Comparison of ENCODE assay signal across 8 cellular contexts in genomic region chr2:187403568-187404260, GRCh38. TPM values are rescaled to one million over a fixed set of nuclear protein-coding genes. Genes with fewer than 3 reads are reported as not detected.
DNase-seq lines count a peak whose midpoint lies in the region; ATAC-seq and TF ChIP-seq lines count a peak whose summit lies in the region.

No MANE protein-coding gene starts in this region.

- H3K4me1 Mint-ChIP-seq in chondrocyte (ENCODE audit: low read depth): peaks cover 36% of the 10 kb centered on the region

- 84% methylated on average over 6 of the region's 6 CpGs for WGBS in mammary epithelial cell (ENCODE audit: low coverage, missing lambda C conversion rate)
- WGBS in right lobe of liver (ENCODE audit: insufficient coverage, low coverage, low lambda C conversion rate, missing lambda C conversion rate): 37% methylated on average over 6 of the region's 6 CpGs

- H3K4me1 ChIP-seq in breast epithelium (no peaks in the 10 kb centered on the region), mammary epithelial cell (ENCODE audit: insufficient read depth, low read length) (no peaks in the 10 kb centered on the region), right lobe of liver (no peaks in the 10 kb centered on the region)

- TF ChIP-seq POLR2A in breast epithelium (IDR thresholded peaks at IDR 0.05) (no peak), right lobe of liver (IDR thresholded peaks at IDR 0.05) (no peak)

- intact Hi-C loops in breast epithelium (cut with DNase I; ENCODE audit: low total_unique reads): no loop called here
- intact Hi-C loops in mammary epithelial cell (cut with micrococcal nuclease): no loop called here
- intact Hi-C loops in right lobe of liver (cut with DNase I): no loop called here

- no peaks in the 10 kb centered on the region for H4K20me1 ChIP-seq in mammary epithelial cell (ENCODE audit: insufficient read depth, low read length)

- ATAC-seq in right lobe of liver (peak; percentile 68 to 90 (median 84)), GM19023 (IDR thresholded peaks at IDR 0.05; ENCODE audit: unreplicated experiment) (no peak), GM21367 (IDR thresholded peaks at IDR 0.05; ENCODE audit: unreplicated experiment) (no peak)

- peak overlapping the region; percentile 84 for H3K27ac Mint-ChIP-seq in chondrocyte (ENCODE audit: unreplicated experiment)

- no peak overlapping the region for H3K9ac ChIP-seq in mammary epithelial cell (ENCODE audit: insufficient read depth, low read length)

- DNase-seq in breast epithelium (ENCODE audit: low spot score in 2 of 2): no peak
- no peak for DNase-seq in mammary epithelial cell
- no peak for DNase-seq in chondrocyte (ENCODE audit: low spot score)
- no peak for DNase-seq in right lobe of liver
- no peak for DNase-seq in MV-4-11 (lab: John Stamatoyannopoulos, UW)
- DNase-seq in activated effector memory CD4-positive, alpha-beta T cell treated with anti-CD3 and anti-CD28 coated beads, Interleukin-2, amount 50 U/mL, for 16 hours: no peak

- H2AFZ ChIP-seq in mammary epithelial cell (ENCODE audit: low read depth, low read length): no peak overlapping the region

- dilution Hi-C loops in mammary epithelial cell (cut with HindIII; ENCODE audit: low sequenced_read_pairs): no loop called here

- in situ Hi-C loops in mammary epithelial cell (cut with MboI; ENCODE audit: low sequenced_read_pairs in 2 of 2): no loop called here

- H3K4me2 ChIP-seq in mammary epithelial cell (ENCODE audit: insufficient read depth, low read depth, low read length): no peak overlapping the region

- TF ChIP-seq CTCF in breast epithelium (IDR thresholded peaks at IDR 0.05) (no peak), mammary epithelial cell (conservative IDR thresholded peaks at IDR 0.05 in 1 of 2, IDR thresholded peaks at IDR 0.05 in 1 of 2; ENCODE audit: extremely low read depth in 1 of 2, insufficient read depth in 1 of 2, low read depth in 1 of 2, low read length in 2 of 2) (no peak), chondrocyte (IDR thresholded peaks at IDR 0.05) (no peak), right lobe of liver (IDR thresholded peaks at IDR 0.05) (no peak)

- no peaks in the 10 kb centered on the region for H3K27me3 Mint-ChIP-seq in chondrocyte (ENCODE audit: low read depth)

- CTCF ChIA-PET in mammary epithelial cell (lab: Charles Lee; ENCODE audit: low non-redundant PET): no interaction called here

- H3K36me3 ChIP-seq in breast epithelium (no peaks in the 10 kb centered on the region), mammary epithelial cell (ENCODE audit: insufficient read depth, low read length) (no peaks in the 10 kb centered on the region), right lobe of liver (no peaks in the 10 kb centered on the region)

- H3K9me3 ChIP-seq in breast epithelium (no peaks in the 10 kb centered on the region), mammary epithelial cell (replicated peaks; ENCODE audit: insufficient read depth, low read length) (no peaks in the 10 kb centered on the region), right lobe of liver (no peaks in the 10 kb centered on the region)

- H3K27ac ChIP-seq in breast epithelium: peak overlapping the region in 1 of 2 donors; percentile 1
- no peak overlapping the region for H3K27ac ChIP-seq in mammary epithelial cell (ENCODE audit: insufficient read depth, low read depth, low read length)
- H3K27ac ChIP-seq in right lobe of liver: peak overlapping the region in 1 of 3 donors; percentile 9

- H3K27me3 ChIP-seq in breast epithelium (no peaks in the 10 kb centered on the region), mammary epithelial cell (ENCODE audit: insufficient read depth, low read length) (no peaks in the 10 kb centered on the region), right lobe of liver (no peaks in the 10 kb centered on the region)

- no TSS peak for BruUV-seq in mammary epithelial cell (replicated peaks; lab: Mats Ljungman, UMichigan)

- H3K79me2 ChIP-seq in mammary epithelial cell (ENCODE audit: insufficient read depth, low read length): no peaks in the 10 kb centered on the region

- H3K4me3 Mint-ChIP-seq in chondrocyte (ENCODE audit: unreplicated experiment): peak overlapping the region; percentile 51

- no peaks in the 10 kb centered on the region for H3K9me3 Mint-ChIP-seq in chondrocyte (ENCODE audit: low read depth)

- H3K4me3 ChIP-seq in breast epithelium (peak overlapping the region in 2 of 3 donors; percentile 3 to 25), mammary epithelial cell (replicated peaks in 1 of 3; ENCODE audit: insufficient read depth in 1 of 3, low read depth in 2 of 3, low read length in 3 of 3) (no peak overlapping the region), right lobe of liver (no peak overlapping the region)

- peaks cover 4% of the 10 kb centered on the region for H3K36me3 Mint-ChIP-seq in chondrocyte (ENCODE audit: low read depth)

RNA-seq across cellular contexts. Expression of gene CALCRL, which starts 44.3 kb away (rescaled TPM):
- total RNA-seq in breast epithelium (100 to 1,000 TPM in 1 of 3 donors, 10 to 100 TPM in 2; 40.4 to 164 (median 57.4) TPM), mammary epithelial cell (1 to 10 TPM in 1 of 2 donors, under 1 TPM in 1; 0.54 to 3.0 TPM), chondrocyte (19.3 to 22.7 TPM (median 21.8 TPM) in 3 replicates), right lobe of liver (10 to 100 TPM in 1 of 6 experiments, 1 to 10 TPM in 5; 3.7 to 13.9 (median 8.2) TPM)
- polyA plus RNA-seq in mammary epithelial cell: 0.67 TPM
- polyA minus RNA-seq in mammary epithelial cell: not detected

Comparison
In these comparisons a context has a peak if more than half of its experiments do, and no peak if none do; other contexts are left out.
1. H3K4me3 ChIP-seq: peak in breast epithelium (2 of 3); none in mammary epithelial cell (0 of 3) and right lobe of liver (0 of 3).
2. ATAC-seq: peak in right lobe of liver (4 of 4); none in GM19023 (single experiment) and GM21367 (single experiment).